21 cellular contexts compared by ENCODE assay signal in genomic region chr11:7906481-7906880, GRCh38. TPM values are rescaled to one million over a fixed set of nuclear protein-coding genes. Genes with fewer than 3 reads are reported as not detected.
DNase-seq lines count a peak whose midpoint lies in the region; ATAC-seq and TF ChIP-seq lines count a peak whose summit lies in the region.
"Had no signal": no experiment of that assay in that cellular context is flagged by ENCODE, and none has a peak within 500 bp of the region (broad histone marks: within the 10 kb centered on the region; RNA-seq: fewer than 3 reads in every experiment).

No MANE protein-coding gene starts in this region.

- H3K4me3 Mint-ChIP-seq in GM23338, result no peak overlapping the region
- H3K4me3 Mint-ChIP-seq: activated CD4-positive, alpha-beta T cell treated with anti-CD3 and anti-CD28 coated beads, Interleukin-2, amount 10 ng/mL, durations not matched to agents 24 days and 14 days; neural crest cell had no signal

- H3K9me3 ChIP-seq in ascending aorta (no peaks in the 10 kb centered on the region), iPS-20b (ENCODE audit: insufficient read depth, low read depth, low read length) (no peaks in the 10 kb centered on the region), smooth muscle cell (replicated peaks; ENCODE audit: low read depth) (no peaks in the 10 kb centered on the region), esophagus squamous epithelium (no peaks in the 10 kb centered on the region)

- H2AFZ ChIP-seq in GM23338 (no peak overlapping the region), smooth muscle cell (ENCODE audit: low read depth) (peak overlapping the region; percentile 22)

- 20% methylated on average over 4 of the region's 4 CpGs for WGBS in smooth muscle cell (ENCODE audit: low lambda C conversion rate)
- WGBS in esophagus squamous epithelium, 2 donors, result 5 to 9% methylated on average over 4 of the region's 4 CpGs

- no peak for TF ChIP-seq CTCF in GM23338 (conservative IDR thresholded peaks at IDR 0.05; ENCODE audit: low read depth in 2 of 2)
- TF ChIP-seq CTCF in ascending aorta (IDR thresholded peaks at IDR 0.05), result no peak
- no peak for TF ChIP-seq CTCF in smooth muscle cell (IDR thresholded peaks at IDR 0.05; ENCODE audit: borderline replicate concordance, insufficient read depth, poor library complexity, severe bottlenecking)
- no peak for TF ChIP-seq CTCF in esophagus squamous epithelium (IDR thresholded peaks at IDR 0.05)

- H3K36me3 ChIP-seq in GM23338 (ENCODE audit: insufficient read depth), result no peaks in the 10 kb centered on the region
- no peaks in the 10 kb centered on the region for H3K36me3 ChIP-seq in ascending aorta
- H3K36me3 ChIP-seq in iPS-20b (ENCODE audit: insufficient read depth, low read depth, low read length), result no peaks in the 10 kb centered on the region
- no peaks in the 10 kb centered on the region for H3K36me3 ChIP-seq in smooth muscle cell (ENCODE audit: low read depth)
- H3K36me3 ChIP-seq in esophagus squamous epithelium, result no peaks in the 10 kb centered on the region

- no peak for TF ChIP-seq POLR2A in erythroblast (IDR thresholded peaks at IDR 0.05; ENCODE audit: low read length)
- TF ChIP-seq POLR2A in esophagus squamous epithelium (IDR thresholded peaks at IDR 0.05), result no peak

- H3K4me1 ChIP-seq in GM23338 (ENCODE audit: insufficient read depth), result peaks cover 58% of the 10 kb centered on the region
- H3K4me1 ChIP-seq in ascending aorta, result peaks cover 5 to 12% of the 10 kb centered on the region in 2 donors
- H3K4me1 ChIP-seq in iPS-20b (ENCODE audit: insufficient read depth, low read length), result peaks cover 54% of the 10 kb centered on the region
- H3K4me1 ChIP-seq in smooth muscle cell (ENCODE audit: low read depth), result peaks cover 34% of the 10 kb centered on the region
- H3K4me1 ChIP-seq in esophagus squamous epithelium, result peaks cover 0 to 18% (median 2%) of the 10 kb centered on the region in 3 donors

- no peak overlapping the region; the same call in 1 of the 2 replicates for H3K4me3 ChIP-seq in GM23338
- peak overlapping the region in 1 of 2 donors; percentile 25 for H3K4me3 ChIP-seq in ascending aorta
- H3K4me3 ChIP-seq in iPS-20b (ENCODE audit: low read length), result peak overlapping the region; percentile 3; the same call in 1 of the 2 replicates
- no peak overlapping the region for H3K4me3 ChIP-seq in smooth muscle cell
- no peak overlapping the region for H3K4me3 ChIP-seq in esophagus squamous epithelium

- intact Hi-C loops in ascending aorta (cut with DNase I), result no loop called here
- intact Hi-C loops in esophagus squamous epithelium (cut with DNase I), result no loop called here

- H3K27me3 ChIP-seq in GM23338 (ENCODE audit: insufficient read depth), result no peaks in the 10 kb centered on the region
- no peaks in the 10 kb centered on the region for H3K27me3 ChIP-seq in ascending aorta
- H3K27me3 ChIP-seq in iPS-20b (ENCODE audit: insufficient read depth, low read length), result no peaks in the 10 kb centered on the region
- H3K27me3 ChIP-seq in smooth muscle cell (ENCODE audit: low read depth), result no peaks in the 10 kb centered on the region
- no peaks in the 10 kb centered on the region for H3K27me3 ChIP-seq in esophagus squamous epithelium

- DNase-seq in GM23338 (ENCODE audit: low spot score) (peak; percentile 44), ascending aorta (ENCODE audit: low spot score in 2 of 2) (no peak), smooth muscle cell (lab: John Stamatoyannopoulos, UW; ENCODE audit: unreplicated experiment) (no peak), GM19240 (ENCODE audit: insufficient read length, low spot score) (no peak), erythroblast (lab: John Stamatoyannopoulos, UW) (no peak), esophagus squamous epithelium (lab: John Stamatoyannopoulos, UW) (no peak)
- no peak for DNase-seq in stimulated activated CD4-positive, alpha-beta T cell treated with anti-CD3 and anti-CD28 coated beads, Interleukin-1b, Interleukin-23, amount 100 ng/mL, for 48 hours
- DNase-seq: activated CD4-positive, alpha-beta T cell treated with anti-CD3 and anti-CD28 coated beads, Interleukin-2, amount 10 ng/mL, durations not matched to agents 24 days and 14 days; activated CD8-positive, alpha-beta memory T cell treated with anti-CD3 and anti-CD28 coated beads, Interleukin-2, amount 50 U/mL, for 4 hours; activated gamma-delta T cell treated with Interleukin-2 at 50 U/mL for 16 hours; cortex of kidney; KG1; NCI-H69; retina; stimulated activated naive CD8-positive, alpha-beta T cell treated with anti-CD3 and anti-CD28 coated beads, Interleukin-15, Interleukin-2, amounts not matched to agents 100 U/mL and 50 U/mL, for 24 hours had no signal

- no peaks in the 10 kb centered on the region for H3K36me3 Mint-ChIP-seq in GM23338 (ENCODE audit: low read depth)

- H3K9me3 Mint-ChIP-seq in GM23338, result no peaks in the 10 kb centered on the region
- H3K9me3 Mint-ChIP-seq: activated CD4-positive, alpha-beta T cell treated with anti-CD3 and anti-CD28 coated beads, Interleukin-2, amount 10 ng/mL, durations not matched to agents 24 days and 14 days; neural crest cell had no signal

- H3F3A ChIP-seq in GM23338 (replicated peaks; ENCODE audit: low read depth) (0 out of 2 replicates have a peak, but pooled peaks cover 4% of the 10 kb centered on the region), smooth muscle cell (ENCODE audit: low read depth) (no peaks in the 10 kb centered on the region)

- peak overlapping the region; percentile 99 for H3K27ac ChIP-seq in GM23338 (ENCODE audit: low read depth)
- peak overlapping the region; percentile 56 to 60 for H3K27ac ChIP-seq in ascending aorta
- no peak overlapping the region for H3K27ac ChIP-seq in iPS-20b (ENCODE audit: low read length)
- peak overlapping the region; percentile 17 for H3K27ac ChIP-seq in smooth muscle cell (ENCODE audit: low read depth)
- H3K27ac ChIP-seq in esophagus squamous epithelium, result peak overlapping the region in 1 of 4 donors; percentile 5
- H3K27ac ChIP-seq: HL-60 had no signal

- H3K9me2 ChIP-seq in GM23338 (ENCODE audit: insufficient read depth), result no peaks in the 10 kb centered on the region

- peak; percentile 57 for ATAC-seq in GM23338
- ATAC-seq: stimulated activated naive CD8-positive, alpha-beta T cell treated with anti-CD3 and anti-CD28 coated beads, Interleukin-15, Interleukin-2, amounts not matched to agents 100 U/mL and 50 U/mL, for 24 hours had no signal

- peaks cover 2% of the 10 kb centered on the region for H3K27me3 Mint-ChIP-seq in GM23338 (ENCODE audit: insufficient read depth, low read depth, poor library complexity)

- H3K4me2 ChIP-seq in GM23338, result peak overlapping the region; percentile 52
- peak overlapping the region; percentile 64 for H3K4me2 ChIP-seq in smooth muscle cell

- peak overlapping the region; percentile 66; the same call in 1 of the 2 replicates for H3K9ac ChIP-seq in iPS-20b (ENCODE audit: low read depth, low read length)
- no peak overlapping the region for H3K9ac ChIP-seq in smooth muscle cell (ENCODE audit: low read depth)

- H3K79me2 ChIP-seq in GM23338 (replicated peaks; ENCODE audit: insufficient read depth), result peaks cover 10% of the 10 kb centered on the region
- no peaks in the 10 kb centered on the region for H3K79me2 ChIP-seq in smooth muscle cell (ENCODE audit: low read depth)

- peak overlapping the region; percentile 77 for H3K27ac Mint-ChIP-seq in GM23338
- H3K27ac Mint-ChIP-seq: activated CD4-positive, alpha-beta T cell treated with anti-CD3 and anti-CD28 coated beads, Interleukin-2, amount 10 ng/mL, durations not matched to agents 24 days and 14 days had no signal

- H3K4me1 Mint-ChIP-seq in GM23338, result peaks cover 71% of the 10 kb centered on the region
- H3K4me1 Mint-ChIP-seq: activated CD4-positive, alpha-beta T cell treated with anti-CD3 and anti-CD28 coated beads, Interleukin-2, amount 10 ng/mL, durations not matched to agents 24 days and 14 days had no signal

- H4K20me1 ChIP-seq in GM23338 (replicated peaks; ENCODE audit: insufficient read depth) (no peaks in the 10 kb centered on the region), smooth muscle cell (ENCODE audit: low read depth) (no peaks in the 10 kb centered on the region)

RNA-seq across cellular contexts. Expression of gene OR10A6, which starts 24.6 kb away (rescaled TPM):
- total RNA-seq in GM23338 (2014; rRNA removed; shearing (Covaris generic)), result not detected in 2 replicates
- polyA plus RNA-seq in GM23338 (2016; fragmentation: Nextera tagmentation; extraction: Ambion mirVana), result 0.09 and 0.23 TPM in 2 replicates
- not detected for total RNA-seq in ascending aorta
- total RNA-seq in smooth muscle cell, result 0.31 TPM in 1 of 2 replicates, not detected in the other
- polyA plus RNA-seq in smooth muscle cell, result not detected in 2 replicates
- not detected for total RNA-seq in esophagus squamous epithelium
- total RNA-seq: activated CD4-positive, alpha-beta T cell treated with anti-CD3 and anti-CD28 coated beads, Interleukin-2, amount 10 ng/mL, durations not matched to agents 24 days and 14 days; Daoy; epithelial cell of proximal tubule; mesenteric fat pad; neural crest cell had no signal

RNA-seq across cellular contexts. Expression of gene OR10A3, which starts 35.0 kb away (rescaled TPM):
- total RNA-seq in GM23338 (2014; rRNA removed; shearing (Covaris generic)), result 0.14 TPM in 1 of 2 replicates, not detected in the other
- polyA plus RNA-seq in GM23338 (2016; fragmentation: Nextera tagmentation; extraction: Ambion mirVana), result 0.28 and 0.52 TPM in 2 replicates
- total RNA-seq in ascending aorta, result not detected
- not detected in 2 replicates for total RNA-seq in smooth muscle cell
- not detected in 2 replicates for polyA plus RNA-seq in smooth muscle cell
- total RNA-seq in esophagus squamous epithelium, result not detected
- total RNA-seq: activated CD4-positive, alpha-beta T cell treated with anti-CD3 and anti-CD28 coated beads, Interleukin-2, amount 10 ng/mL, durations not matched to agents 24 days and 14 days; Daoy; epithelial cell of proximal tubule; mesenteric fat pad; neural crest cell had no signal

RNA-seq across cellular contexts. Expression of gene NLRP10, which starts 58.8 kb away (rescaled TPM):
- total RNA-seq in GM23338 (2014; rRNA removed; shearing (Covaris generic)), result 2.7 and 4.3 TPM in 2 replicates
- polyA plus RNA-seq in GM23338 (2016; fragmentation: Nextera tagmentation; extraction: Ambion mirVana) (0.56 and 1.1 TPM in 2 replicates), smooth muscle cell (0.59 TPM in 1 of 2 replicates, not detected in the other)
- total RNA-seq in ascending aorta (not detected), smooth muscle cell (0.13 and 0.81 TPM in 2 replicates), esophagus squamous epithelium (not detected)
- total RNA-seq: activated CD4-positive, alpha-beta T cell treated with anti-CD3 and anti-CD28 coated beads, Interleukin-2, amount 10 ng/mL, durations not matched to agents 24 days and 14 days; epithelial cell of proximal tubule; mesenteric fat pad; neural crest cell had no signal
